12 cellular contexts compared by ENCODE assay signal in the genomic region with DNA sequence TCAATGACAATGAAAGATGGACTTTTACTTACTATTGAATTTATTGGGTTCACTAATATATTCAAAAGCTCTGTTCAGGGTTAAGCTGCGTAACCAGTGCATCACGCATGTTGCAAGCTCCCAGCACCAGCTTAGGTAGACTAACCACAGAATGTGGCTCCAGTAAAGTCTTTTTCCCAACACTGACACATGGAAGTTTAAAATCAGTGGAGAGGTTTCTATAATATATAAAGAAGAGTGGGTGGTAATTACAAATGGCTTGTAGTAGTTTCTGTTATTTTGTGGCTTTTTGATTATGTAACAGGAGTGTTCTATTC. TPM values are rescaled to one million over a fixed set of nuclear protein-coding genes. Genes with fewer than 3 reads are reported as not detected.
DNase-seq lines count a peak whose midpoint lies in the region; ATAC-seq and TF ChIP-seq lines count a peak whose summit lies in the region.
"Had no signal": no experiment of that assay in that cellular context is flagged by ENCODE, and none has a peak within 500 bp of the region (broad histone marks: within the 10 kb centered on the region; RNA-seq: fewer than 3 reads in every experiment).

No MANE protein-coding gene starts in this region.

- peaks cover 0 to 3% of the 10 kb centered on the region in 2 donors for H3K36me3 Mint-ChIP-seq in CD14-positive monocyte

- peak overlapping the region; percentile 56 to 92 for H3K4me3 Mint-ChIP-seq in CD14-positive monocyte

- H3K4me1 Mint-ChIP-seq in CD14-positive monocyte = peaks cover 27% of the 10 kb centered on the region

- DNase-seq in CD14-positive monocyte (ENCODE audit: low spot score) = no peak
- DNase-seq in G401 (ENCODE audit: low spot score) = peak; percentile 48
- no peak for DNase-seq in effector memory CD4-positive, alpha-beta T cell
- no peak for DNase-seq in ovary
- no peak for DNase-seq in KG1 (lab: John Stamatoyannopoulos, UW)
- DNase-seq in OCI-M1 (lab: John Stamatoyannopoulos, UW) = no peak
- DNase-seq: DMS 273 treated with DMSO at 0.1 percent for 48 hours, NCI-H2029 treated with DMSO at 0.1 percent for 48 hours, retina had no signal

- H3K9me3 Mint-ChIP-seq in CD14-positive monocyte = peaks cover 0 to 1% (median 0%) of the 10 kb centered on the region in 7 donors

- no peak for TF ChIP-seq CTCF in CD14-positive monocyte (IDR thresholded peaks at IDR 0.05)
- no peak for TF ChIP-seq CTCF in ovary (IDR thresholded peaks at IDR 0.05)

- TF ChIP-seq EP300 in ovary (IDR thresholded peaks at IDR 0.05) = no peak

- H3K9me3 ChIP-seq in effector memory CD4-positive, alpha-beta T cell (ENCODE audit: control insufficient read depth, low read length) = no peaks in the 10 kb centered on the region
- no peaks in the 10 kb centered on the region for H3K9me3 ChIP-seq in ovary

- H3K27me3 ChIP-seq in effector memory CD4-positive, alpha-beta T cell (replicated peaks; ENCODE audit: control insufficient read depth, insufficient read depth, low read length, poor library complexity, severe bottlenecking) = no peaks in the 10 kb centered on the region
- no peaks in the 10 kb centered on the region for H3K27me3 ChIP-seq in ovary

- no peak overlapping the region for H3K27ac Mint-ChIP-seq in CD14-positive monocyte

- intact Hi-C loops in CD14-positive monocyte (cut with micrococcal nuclease) = loop anchor here in 1 of 2 donors (10.0 kb wide), 1 partner anchor 489 kb away; no protein-coding TSS in a partner anchor
- intact Hi-C loops in ovary (cut with DNase I) = loop anchor here in 2 of 4 donors (5.0 to 10.0 kb wide), 2 partner anchors 321 to 329 kb away; no protein-coding TSS in a partner anchor

- peaks cover 11% of the 10 kb centered on the region for H3K4me1 ChIP-seq in effector memory CD4-positive, alpha-beta T cell (ENCODE audit: control insufficient read depth, insufficient read depth, low read length, poor library complexity, severe bottlenecking)
- H3K4me1 ChIP-seq in ovary (ENCODE audit: insufficient read depth) = no peaks in the 10 kb centered on the region

- in situ Hi-C loops in G401 (cut with HindIII; ENCODE audit: low sequenced_read_pairs) = no loop called here

- no peak for TF ChIP-seq POLR2A in ovary (IDR thresholded peaks at IDR 0.05)

- H3K27me3 Mint-ChIP-seq in CD14-positive monocyte (ENCODE audit: low read depth in 3 of 3) = peaks cover 10 to 17% (median 14%) of the 10 kb centered on the region in 3 donors

- no peak for ATAC-seq in HG02981 (IDR thresholded peaks at IDR 0.05; ENCODE audit: unreplicated experiment)
- ATAC-seq: left lobe of liver had no signal

- H3K27ac ChIP-seq in effector memory CD4-positive, alpha-beta T cell (ENCODE audit: insufficient read depth, low read length, poor library complexity, severe bottlenecking) = no peak overlapping the region
- H3K27ac ChIP-seq in ovary = no peak overlapping the region

- H3K36me3 ChIP-seq in effector memory CD4-positive, alpha-beta T cell (ENCODE audit: control insufficient read depth, insufficient read depth, low read length) = no peaks in the 10 kb centered on the region
- H3K36me3 ChIP-seq in ovary = no peaks in the 10 kb centered on the region

- H3K4me3 ChIP-seq in effector memory CD4-positive, alpha-beta T cell (ENCODE audit: insufficient read depth, low read depth, low read length, poor library complexity, severe bottlenecking) = peak overlapping the region; percentile 8
- peak overlapping the region; percentile 87 for H3K4me3 ChIP-seq in ovary

- 24 to 33% (median 32%) methylated on average over 2 of the region's 2 CpGs for WGBS in ovary, 3 donors

RNA-seq across cellular contexts. Expression of a gene that starts 1.9 kb away (rescaled TPM):
- polyA plus RNA-seq in CD14-positive monocyte (1 to 10 TPM in 1 of 2 donors, under 1 TPM in 1; 0.79 to 1.4 TPM), ovary (10 to 100 TPM; 10.5 to 10.8 TPM)
- not detected in 2 replicates for total RNA-seq in G401 (2014; rRNA removed; shearing (Covaris generic))
- total RNA-seq in ovary = 10 to 100 TPM in 6 of 7 donors, 1 to 10 TPM in 1; 8.4 to 17.9 (median 11.6) TPM

RNA-seq across cellular contexts. Expression of a gene that starts 21.2 kb away (rescaled TPM):
- not detected for polyA plus RNA-seq in CD14-positive monocyte
- not detected in 2 replicates for total RNA-seq in G401 (2014; rRNA removed; shearing (Covaris generic))
- not detected for total RNA-seq in ovary
- polyA plus RNA-seq in ovary = not detected
- total RNA-seq: fibroblast of lung, left lobe of liver had no signal
- polyA plus RNA-seq: fibroblast of lung had no signal
